6 cellular contexts compared by ENCODE assay signal in the genomic region with DNA sequence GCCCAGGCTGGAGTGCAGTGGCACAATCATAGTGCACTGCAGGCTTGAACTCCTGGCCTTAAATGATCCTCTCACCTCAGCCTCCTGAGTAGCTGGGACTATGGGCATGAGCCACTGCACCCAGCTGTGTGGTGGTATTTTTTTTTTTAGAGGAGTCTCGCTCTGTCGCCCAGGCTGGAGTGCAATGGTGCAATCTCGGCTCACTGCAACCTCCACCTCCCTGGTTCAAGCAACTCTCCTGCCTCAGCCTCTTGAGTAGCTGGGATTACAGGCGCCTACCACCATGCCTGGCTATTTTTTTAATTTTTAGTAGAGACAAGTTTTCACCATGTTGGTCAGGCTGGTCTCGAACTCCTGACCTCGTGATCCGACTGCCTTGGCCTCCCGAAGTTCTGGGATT. TPM values are rescaled to one million over a fixed set of nuclear protein-coding genes. Genes with fewer than 3 reads are reported as not detected.
DNase-seq lines count a peak whose midpoint lies in the region; ATAC-seq and TF ChIP-seq lines count a peak whose summit lies in the region.
"Not testable (repeated sequence)": the region's sequence is repeated elsewhere in the genome, so short reads cannot be mapped to it uniquely, and the experiment has no call there.

No MANE protein-coding gene starts in this region.

- H3K4me1 Mint-ChIP-seq in T-helper 17 cell (peaks cover 36% of the 10 kb centered on the region), nephron progenitor cell (peaks cover 17% of the 10 kb centered on the region)
- peaks cover 28% of the 10 kb centered on the region for H3K4me1 Mint-ChIP-seq in activated CD8-positive, alpha-beta T cell treated with anti-CD3 and anti-CD28 coated beads, Interleukin-2, amount 10 ng/mL, durations not matched to agents 7 days and 5 days (ENCODE audit: low read depth)
- peaks cover 33 to 57% of the 10 kb centered on the region in 2 donors for H3K4me1 Mint-ChIP-seq in effector memory CD8-positive, alpha-beta T cell (ENCODE audit: low read depth in 2 of 2)

- POLR2A ChIA-PET in activated CD8-positive, alpha-beta T cell treated with anti-CD3 and anti-CD28 coated beads, Interleukin-2, amount 10 ng/mL, durations not matched to agents 7 days and 5 days (lab: Charles Lee): not testable (repeated sequence)

- peaks cover 0 to 14% (median 10%) of the 10 kb centered on the region in 11 experiments; a peak in 10 of 22 replicates for H3K9me3 ChIP-seq in BLaER1 treated with 17β-estradiol and CSF1 and Interleukin-3, amounts not matched to agents 10 nM and 100 nM (replicated peaks in 1 of 11)
- H3K9me3 ChIP-seq in T-helper 17 cell (ENCODE audit: control insufficient read depth, low read length, poor library complexity, severe bottlenecking): not testable (repeated sequence)

- not testable (repeated sequence) for TF ChIP-seq CTCF in nephron progenitor cell (IDR thresholded peaks at IDR 0.05)

- H3K4me2 ChIP-seq in BLaER1 treated with 17β-estradiol and CSF1 and Interleukin-3, amounts not matched to agents 10 nM and 100 nM: peak overlapping the region in 7 of 11 experiments; percentile 20 to 59 (median 49); a peak in 10 of 22 replicates

- H3K4me1 ChIP-seq in BLaER1 treated with 17β-estradiol and CSF1 and Interleukin-3, amounts not matched to agents 10 nM and 100 nM: peaks cover 34 to 49% (median 41%) of the 10 kb centered on the region in 10 experiments

- H3K27ac Mint-ChIP-seq in T-helper 17 cell (peak overlapping the region; percentile 24), nephron progenitor cell (peak overlapping the region; percentile 12)
- H3K27ac Mint-ChIP-seq in activated CD8-positive, alpha-beta T cell treated with anti-CD3 and anti-CD28 coated beads, Interleukin-2, amount 10 ng/mL, durations not matched to agents 7 days and 5 days: peak overlapping the region; percentile 5
- peak overlapping the region; percentile 12 to 60 for H3K27ac Mint-ChIP-seq in activated naive CD4-positive, alpha-beta T cell treated with anti-CD3 and anti-CD28 coated beads, Interleukin-2, amount 50 U/mL, for 72 hours
- H3K27ac Mint-ChIP-seq in effector memory CD8-positive, alpha-beta T cell: peak overlapping the region; percentile 24 to 85

- not testable (repeated sequence) for DNase-seq in T-helper 17 cell; activated CD8-positive, alpha-beta T cell treated with anti-CD3 and anti-CD28 coated beads, Interleukin-2, amount 10 ng/mL, durations not matched to agents 7 days and 5 days; activated naive CD4-positive, alpha-beta T cell treated with anti-CD3 and anti-CD28 coated beads, Interleukin-2, amount 50 U/mL, for 72 hours (ENCODE audit: low spot score in 2 of 2); effector memory CD8-positive, alpha-beta T cell; nephron progenitor cell

- not testable (repeated sequence) for ATAC-seq in T-helper 17 cell; activated CD8-positive, alpha-beta T cell treated with anti-CD3 and anti-CD28 coated beads, Interleukin-2, amount 10 ng/mL, durations not matched to agents 7 days and 5 days; activated naive CD4-positive, alpha-beta T cell treated with anti-CD3 and anti-CD28 coated beads, Interleukin-2, amount 50 U/mL, for 72 hours; effector memory CD8-positive, alpha-beta T cell (replicated peaks)

- H3K36me3 Mint-ChIP-seq in T-helper 17 cell (ENCODE audit: low read depth) (peaks cover 22% of the 10 kb centered on the region), nephron progenitor cell (ENCODE audit: low read depth) (peaks cover 70% of the 10 kb centered on the region)
- peaks cover 68% of the 10 kb centered on the region for H3K36me3 Mint-ChIP-seq in activated CD8-positive, alpha-beta T cell treated with anti-CD3 and anti-CD28 coated beads, Interleukin-2, amount 10 ng/mL, durations not matched to agents 7 days and 5 days (ENCODE audit: low read depth)
- peaks cover 36 to 46% of the 10 kb centered on the region in 2 donors for H3K36me3 Mint-ChIP-seq in activated naive CD4-positive, alpha-beta T cell treated with anti-CD3 and anti-CD28 coated beads, Interleukin-2, amount 50 U/mL, for 72 hours
- peaks cover 75% of the 10 kb centered on the region for H3K36me3 Mint-ChIP-seq in effector memory CD8-positive, alpha-beta T cell (ENCODE audit: insufficient read depth)

- CTCF ChIA-PET in activated CD8-positive, alpha-beta T cell treated with anti-CD3 and anti-CD28 coated beads, Interleukin-2, amount 10 ng/mL, durations not matched to agents 7 days and 5 days (lab: Charles Lee): not testable (repeated sequence)

- not testable (repeated sequence) for H3K9ac ChIP-seq in BLaER1 treated with 17β-estradiol and CSF1 and Interleukin-3, amounts not matched to agents 10 nM and 100 nM

- H3K27me3 ChIP-seq in BLaER1 treated with 17β-estradiol and CSF1 and Interleukin-3, amounts not matched to agents 10 nM and 100 nM: not testable (repeated sequence)

- H3K4me3 ChIP-seq in BLaER1 treated with 17β-estradiol and CSF1 and Interleukin-3, amounts not matched to agents 10 nM and 100 nM: not testable (repeated sequence)

- H3K27me3 Mint-ChIP-seq in T-helper 17 cell; activated CD8-positive, alpha-beta T cell treated with anti-CD3 and anti-CD28 coated beads, Interleukin-2, amount 10 ng/mL, durations not matched to agents 7 days and 5 days (ENCODE audit: low read depth); effector memory CD8-positive, alpha-beta T cell; nephron progenitor cell (ENCODE audit: low read depth, poor library complexity): not testable (repeated sequence)

- not testable (repeated sequence) for H3K4me3 Mint-ChIP-seq in T-helper 17 cell; activated CD8-positive, alpha-beta T cell treated with anti-CD3 and anti-CD28 coated beads, Interleukin-2, amount 10 ng/mL, durations not matched to agents 7 days and 5 days; effector memory CD8-positive, alpha-beta T cell; nephron progenitor cell

- H4K20me1 ChIP-seq in BLaER1 treated with 17β-estradiol and CSF1 and Interleukin-3, amounts not matched to agents 10 nM and 100 nM: peaks cover 0 to 82% (median 20%) of the 10 kb centered on the region in 11 experiments; a peak in 14 of 22 replicates

- not testable (repeated sequence) for H3K9me3 Mint-ChIP-seq in activated CD8-positive, alpha-beta T cell treated with anti-CD3 and anti-CD28 coated beads, Interleukin-2, amount 10 ng/mL, durations not matched to agents 7 days and 5 days (ENCODE audit: insufficient read depth); activated naive CD4-positive, alpha-beta T cell treated with anti-CD3 and anti-CD28 coated beads, Interleukin-2, amount 50 U/mL, for 72 hours; effector memory CD8-positive, alpha-beta T cell; nephron progenitor cell

- peak overlapping the region in 6 of 11 experiments; percentile 6 to 58 (median 51); a peak in 6 of 22 replicates for H3K27ac ChIP-seq in BLaER1 treated with 17β-estradiol and CSF1 and Interleukin-3, amounts not matched to agents 10 nM and 100 nM

- peaks cover 69 to 80% (median 77%) of the 10 kb centered on the region in 11 experiments for H3K36me3 ChIP-seq in BLaER1 treated with 17β-estradiol and CSF1 and Interleukin-3, amounts not matched to agents 10 nM and 100 nM

RNA-seq across cellular contexts. Expression of a gene that starts 10.7 kb away (rescaled TPM):
- total RNA-seq in T-helper 17 cell: 10 to 100 TPM; 24.3 to 27.2 TPM
- 10 to 100 TPM; 28.0 to 28.1 TPM for total RNA-seq in activated CD8-positive, alpha-beta T cell treated with anti-CD3 and anti-CD28 coated beads, Interleukin-2, amount 10 ng/mL, durations not matched to agents 7 days and 5 days
- 10 to 100 TPM; 12.1 to 16.0 TPM for total RNA-seq in activated naive CD4-positive, alpha-beta T cell treated with anti-CD3 and anti-CD28 coated beads, Interleukin-2, amount 50 U/mL, for 72 hours

RNA-seq across cellular contexts. Expression of a gene that starts 39.6 kb away (rescaled TPM):
- total RNA-seq in T-helper 17 cell: 1 to 10 TPM; 7.7 to 9.6 TPM
- total RNA-seq in activated CD8-positive, alpha-beta T cell treated with anti-CD3 and anti-CD28 coated beads, Interleukin-2, amount 10 ng/mL, durations not matched to agents 7 days and 5 days: 1 to 10 TPM; 5.5 to 8.0 TPM
- 10 to 100 TPM in 1 of 2 donors, 1 to 10 TPM in 1; 6.8 to 15.3 TPM for total RNA-seq in activated naive CD4-positive, alpha-beta T cell treated with anti-CD3 and anti-CD28 coated beads, Interleukin-2, amount 50 U/mL, for 72 hours
